1 cellular context compared by ENCODE assay signal in the genomic region with DNA sequence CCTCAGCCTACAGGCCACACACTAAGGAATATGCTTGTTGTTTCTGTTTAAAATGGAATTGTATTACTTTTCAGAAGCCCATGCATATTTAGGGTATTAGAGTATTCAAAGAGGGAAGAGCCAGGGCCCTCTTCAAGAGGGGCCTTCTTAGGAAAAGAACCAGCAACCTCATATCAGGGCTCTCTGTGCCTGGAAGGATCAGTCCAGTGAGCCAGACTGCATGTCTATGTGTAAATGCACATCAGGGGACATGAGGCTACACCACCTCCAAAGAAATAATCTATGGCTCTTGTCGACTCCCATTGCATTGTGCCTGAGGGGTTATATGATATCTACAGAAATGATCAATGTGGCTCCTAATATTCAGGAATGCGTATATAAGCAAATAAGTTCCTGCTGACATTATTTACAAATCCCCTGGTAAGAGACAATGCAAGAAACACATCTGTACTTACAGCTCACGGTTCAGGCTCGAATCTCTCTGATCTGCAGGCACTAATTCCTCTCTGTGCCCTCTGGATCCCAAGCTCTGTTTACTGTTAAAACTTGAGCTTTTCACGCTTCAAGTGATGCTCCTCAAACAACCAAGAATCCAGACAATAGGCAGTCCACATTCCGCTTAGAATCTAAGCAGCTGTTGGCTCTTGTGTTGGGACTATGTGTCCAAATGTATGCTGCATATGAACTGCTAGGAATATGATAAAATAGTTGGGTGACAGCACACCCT.
TF ChIP-seq lines count a peak whose summit lies in the region.

No MANE protein-coding gene starts in this region.

TF ChIP-seq in IMR-90, 13 proteins besides CTCF, POLR2A, EP300 and RAD21:
- no peak for TF ChIP-seq FOS (IDR thresholded peaks at IDR 0.05; ENCODE audit: low read depth, low read length)
TF ChIP-seq in IMR-90: peak in this region for 0.
